Comparison of ENCODE assay signal across 8 cellular contexts in the genomic region with DNA sequence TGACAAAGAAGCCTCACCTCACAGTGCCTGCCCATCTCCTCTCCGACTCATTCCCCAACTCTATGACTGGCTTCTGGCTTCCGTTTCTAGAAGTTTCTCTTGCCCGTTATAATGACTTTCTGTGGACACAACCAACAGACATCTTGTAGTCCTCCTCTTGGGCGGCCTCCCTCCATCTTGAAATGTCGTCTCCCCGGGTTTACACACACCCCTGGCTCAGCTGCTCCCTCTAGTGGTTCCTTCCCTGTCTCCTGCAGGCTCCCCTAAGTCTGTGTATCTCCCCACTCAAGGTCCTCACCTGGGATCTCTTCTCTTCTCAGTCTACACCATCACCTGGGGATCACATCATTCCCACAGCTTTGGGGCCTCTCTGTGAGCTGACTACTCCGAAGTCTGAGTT.
A peak's percentile ranks its signal among the peaks of the same experiment; 100 is the strongest.
DNase-seq lines count a peak whose midpoint lies in the region; ATAC-seq, FAIRE-seq and TF ChIP-seq lines count a peak whose summit lies in the region.

No MANE protein-coding gene starts in this region.

- peaks cover 16% of the 10 kb centered on the region for H3K9me3 Mint-ChIP-seq in activated naive CD8-positive, alpha-beta T cell treated with anti-CD3 and anti-CD28 coated beads, Interleukin-2, amount 50 U/mL, for 24 hours
- H3K9me3 Mint-ChIP-seq in neural crest cell = peaks cover 4% of the 10 kb centered on the region

- ATAC-seq in GM21723 (IDR thresholded peaks at IDR 0.05; ENCODE audit: unreplicated experiment) = peak; percentile 91
- ATAC-seq in activated naive CD8-positive, alpha-beta T cell treated with anti-CD3 and anti-CD28 coated beads, Interleukin-2, amount 50 U/mL, for 24 hours = peak; percentile 49

- no peak overlapping the region for H3K27ac Mint-ChIP-seq in activated naive CD8-positive, alpha-beta T cell treated with anti-CD3 and anti-CD28 coated beads, Interleukin-2, amount 50 U/mL, for 24 hours
- no peak overlapping the region for H3K27ac Mint-ChIP-seq in neural crest cell (ENCODE audit: unreplicated experiment)

- no peak for FAIRE-seq in RCC 7860 (lab: Jason Lieb, UNC)

- TF ChIP-seq EP300 in Ishikawa (IDR thresholded peaks at IDR 0.05; ENCODE audit: borderline replicate concordance) = no peak

- peak; percentile 32 for TF ChIP-seq CTCF in neural crest cell (conservative IDR thresholded peaks at IDR 0.05)

- TF ChIP-seq RAD21 in Ishikawa (IDR thresholded peaks at IDR 0.05; ENCODE audit: low read depth) = peak; percentile 62

- H3K4me3 Mint-ChIP-seq in activated naive CD8-positive, alpha-beta T cell treated with anti-CD3 and anti-CD28 coated beads, Interleukin-2, amount 50 U/mL, for 24 hours = no peak overlapping the region
- H3K4me3 Mint-ChIP-seq in neural crest cell = no peak overlapping the region

- no peaks in the 10 kb centered on the region for H3K27me3 Mint-ChIP-seq in activated naive CD8-positive, alpha-beta T cell treated with anti-CD3 and anti-CD28 coated beads, Interleukin-2, amount 50 U/mL, for 24 hours
- no peaks in the 10 kb centered on the region for H3K27me3 Mint-ChIP-seq in neural crest cell (ENCODE audit: low read depth)

- H3K36me3 Mint-ChIP-seq in activated naive CD8-positive, alpha-beta T cell treated with anti-CD3 and anti-CD28 coated beads, Interleukin-2, amount 50 U/mL, for 24 hours (ENCODE audit: low read depth) = no peaks in the 10 kb centered on the region
- peaks cover 5% of the 10 kb centered on the region for H3K36me3 Mint-ChIP-seq in neural crest cell (ENCODE audit: low read depth)

- no peaks in the 10 kb centered on the region for H3K4me1 Mint-ChIP-seq in activated naive CD8-positive, alpha-beta T cell treated with anti-CD3 and anti-CD28 coated beads, Interleukin-2, amount 50 U/mL, for 24 hours
- no peaks in the 10 kb centered on the region for H3K4me1 Mint-ChIP-seq in neural crest cell

- DNase-seq in DMS53 (lab: John Stamatoyannopoulos, UW) (peak; percentile 70), DMS53 treated with DMSO at 0.1 percent for 48 hours (lab: John Stamatoyannopoulos, UW; ENCODE audit: unreplicated experiment) (no peak), neural crest cell (ENCODE audit: low read depth, low spot score) (no peak), inferior parietal cortex (ENCODE audit: extremely low spot score) (no peak), RCC 7860 (ENCODE audit: low spot score) (no peak)
- peak; percentile 36 for DNase-seq in activated naive CD8-positive, alpha-beta T cell treated with anti-CD3 and anti-CD28 coated beads, Interleukin-2, amount 50 U/mL, for 24 hours

TF ChIP-seq in Ishikawa, 13 proteins besides CTCF, POLR2A, EP300 and RAD21:
- TF ChIP-seq ZBTB7A (IDR thresholded peaks at IDR 0.05; ENCODE audit: low read depth) (no peak), YY1 (IDR thresholded peaks at IDR 0.05; ENCODE audit: low read depth) (peak; percentile 62; the same call in 1 of the 2 replicates)

Comparison
In these comparisons a context has a peak if more than half of its experiments do, and no peak if none do; other contexts are left out.
1. DNase-seq: peak in DMS53 (single experiment) and activated naive CD8-positive, alpha-beta T cell treated with anti-CD3 and anti-CD28 coated beads, Interleukin-2, amount 50 U/mL, for 24 hours (single experiment); none in DMS53 treated with DMSO at 0.1 percent for 48 hours (single experiment), neural crest cell (single experiment), inferior parietal cortex (single experiment) and RCC 7860 (single experiment).